In genomic region chr17:58517378-58517927, GRCh38 we compare ENCODE assay signal across 9 cellular contexts. TPM values are rescaled to one million over a fixed set of nuclear protein-coding genes. Genes with fewer than 3 reads are reported as not detected.
DNase-seq lines count a peak whose midpoint lies in the region; ATAC-seq and TF ChIP-seq lines count a peak whose summit lies in the region.
"Had no signal": no experiment of that assay in that cellular context is flagged by ENCODE, and none has a peak within 500 bp of the region (broad histone marks: within the 10 kb centered on the region; RNA-seq: fewer than 3 reads in every experiment).

No MANE protein-coding gene starts in this region.

- peaks cover 14% of the 10 kb centered on the region for H3K4me1 Mint-ChIP-seq in glutamatergic neuron (ENCODE audit: low read depth, unreplicated experiment)

- H3K36me3 ChIP-seq in SK-N-MC (ENCODE audit: insufficient read depth, low read length) (peaks cover 5% of the 10 kb centered on the region; the same call in 1 of the 2 replicates), spleen (peaks cover 0 to 18% (median 2%) of the 10 kb centered on the region in 6 donors)

- 0 out of 2 replicates have a peak overlapping the region, but pooled peaks have one; percentile 55 for H3K27ac ChIP-seq in SK-N-MC
- peak overlapping the region; percentile 81 to 98 (median 94) for H3K27ac ChIP-seq in spleen

- H3K36me3 Mint-ChIP-seq in glutamatergic neuron (ENCODE audit: unreplicated experiment), result no peaks in the 10 kb centered on the region

- no peak for ATAC-seq in GM21515 (IDR thresholded peaks at IDR 0.05; ENCODE audit: unreplicated experiment)

- H3K4me3 ChIP-seq in SK-N-MC (peak overlapping the region; percentile 95), spleen (peak overlapping the region; percentile 35 to 99 (median 72))

- H3K27ac Mint-ChIP-seq in glutamatergic neuron (ENCODE audit: unreplicated experiment), result peak overlapping the region; percentile 99

- peaks cover 19% of the 10 kb centered on the region for H3K9me3 Mint-ChIP-seq in glutamatergic neuron (ENCODE audit: unreplicated experiment)

- H3K4me1 ChIP-seq in spleen, result peaks cover 29 to 77% (median 68%) of the 10 kb centered on the region in 6 donors

- peak in 1 of 3 donors; percentile 84 for TF ChIP-seq POLR2A in spleen (IDR thresholded peaks at IDR 0.05)

- H3K9ac ChIP-seq in SK-N-MC (ENCODE audit: insufficient read length), result peak overlapping the region; percentile 75

- H3K9me3 ChIP-seq in SK-N-MC (ENCODE audit: low read depth, low read length) (no peaks in the 10 kb centered on the region), spleen (no peaks in the 10 kb centered on the region)

- peaks cover 13% of the 10 kb centered on the region for H3K27me3 Mint-ChIP-seq in glutamatergic neuron (ENCODE audit: unreplicated experiment)

- WGBS in spleen, 5 donors, result 0 to 1% (median 0%) methylated on average over 12 to 27 of the region's 27 CpGs

- peak overlapping the region; percentile 97 for H3K4me3 Mint-ChIP-seq in glutamatergic neuron (ENCODE audit: unreplicated experiment)

- peak; percentile 89 to 97 for DNase-seq in NCI-H187 (lab: John Stamatoyannopoulos, UW)
- DNase-seq in NCI-H187 treated with DMSO at 0.1 percent for 48 hours (lab: John Stamatoyannopoulos, UW), result no peak
- DNase-seq in SK-N-MC (ENCODE audit: low read depth, low spot score), result no peak
- DNase-seq in glutamatergic neuron, result no peak
- DNase-seq in spleen, result no peak
- no peak for DNase-seq in stimulated activated naive CD4-positive, alpha-beta T cell (lab: John Stamatoyannopoulos, UW)
- no peak for DNase-seq in iPS-NIHi11 (ENCODE audit: low spot score)

- no peaks in the 10 kb centered on the region for H3K27me3 ChIP-seq in spleen (replicated peaks in 1 of 7)

- intact Hi-C loops in spleen (cut with DNase I; ENCODE audit: low total_unique reads), result loop anchor here (5.0 kb wide), 1 partner anchor 115 kb away; no protein-coding TSS in a partner anchor

- no peak for TF ChIP-seq CTCF in glutamatergic neuron (IDR thresholded peaks at IDR 0.05; ENCODE audit: partially characterized antibody, unreplicated experiment)
- no peak for TF ChIP-seq CTCF in spleen (IDR thresholded peaks at IDR 0.05 in 8 of 11, conservative IDR thresholded peaks at IDR 0.05 in 3 of 11)

RNA-seq across cellular contexts. Expression of gene MTMR4, which starts 3.0 kb away (rescaled TPM):
- total RNA-seq in glutamatergic neuron (ENCODE audit: unreplicated experiment), result 152 TPM
- total RNA-seq in spleen, result 10 to 100 TPM; 42.0 to 61.9 (median 50.3) TPM
- 10 to 100 TPM; 12.7 to 17.3 (median 14.1) TPM for polyA plus RNA-seq in spleen

RNA-seq across cellular contexts. Expression of gene HSF5, which starts 29.2 kb away (rescaled TPM):
- total RNA-seq in glutamatergic neuron (ENCODE audit: unreplicated experiment) (0.10 TPM), spleen (1 to 10 TPM; 1.1 to 1.7 (median 1.3) TPM)
- under 1 TPM; 0.57 to 0.79 (median 0.61) TPM for polyA plus RNA-seq in spleen
- total RNA-seq: glomerular endothelial cell had no signal

Comparison
In these comparisons a context has a peak if more than half of its experiments do, and no peak if none do; other contexts are left out.
1. DNase-seq: peak in NCI-H187 (2 of 2); none in NCI-H187 treated with DMSO at 0.1 percent for 48 hours (single experiment), SK-N-MC (single experiment), glutamatergic neuron (single experiment), spleen (single experiment), stimulated activated naive CD4-positive, alpha-beta T cell (0 of 6) and iPS-NIHi11 (single experiment).